9 cellular contexts compared by ENCODE assay signal in the genomic region with DNA sequence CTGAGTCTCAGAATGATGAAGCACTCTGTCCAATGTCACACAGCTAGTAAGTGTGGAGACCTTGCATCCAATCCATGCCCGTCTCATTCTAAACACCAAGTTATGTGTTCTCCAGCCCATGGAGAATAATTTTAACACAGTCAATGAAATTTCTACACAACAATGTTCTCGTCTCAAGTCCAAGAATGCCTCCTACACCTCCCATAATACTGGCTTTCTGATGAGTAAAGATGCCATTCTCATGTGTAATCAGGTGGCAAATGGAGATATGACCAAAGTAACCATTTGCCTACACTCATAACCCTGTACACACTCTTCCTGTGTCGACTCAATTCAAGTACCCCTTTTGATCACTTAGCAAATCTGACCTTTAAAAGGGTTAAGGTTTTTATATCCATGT. TPM values are rescaled to one million over a fixed set of nuclear protein-coding genes. Genes with fewer than 3 reads are reported as not detected.
DNase-seq lines count a peak whose midpoint lies in the region; TF ChIP-seq lines count a peak whose summit lies in the region.
"Not testable (repeated sequence)": the region's sequence is repeated elsewhere in the genome, so short reads cannot be mapped to it uniquely, and the experiment has no call there.
"Had no signal": no experiment of that assay in that cellular context is flagged by ENCODE, and none has a peak within 500 bp of the region (broad histone marks: within the 10 kb centered on the region; RNA-seq: fewer than 3 reads in every experiment).

No MANE protein-coding gene starts in this region.

- peak overlapping the region; percentile 7 for H3K4me2 ChIP-seq in mammary epithelial cell (ENCODE audit: insufficient read depth, low read depth, low read length)
- not testable (repeated sequence) for H3K4me2 ChIP-seq in smooth muscle cell

- H3K27me3 Mint-ChIP-seq in activated CD4-positive, alpha-beta memory T cell treated with anti-CD3 and anti-CD28 coated beads for 36 hours: not testable (repeated sequence)

- H3K27ac ChIP-seq in mammary epithelial cell (ENCODE audit: insufficient read depth, low read depth, low read length): not testable (repeated sequence)
- peak overlapping the region; percentile 24 for H3K27ac ChIP-seq in smooth muscle cell (ENCODE audit: low read depth)

- not testable (repeated sequence) for BruUV-seq in mammary epithelial cell (replicated peaks; lab: Mats Ljungman, UMichigan)

- CTCF ChIA-PET in activated CD4-positive, alpha-beta memory T cell treated with anti-CD3 and anti-CD28 coated beads for 36 hours (lab: Charles Lee); mammary epithelial cell (lab: Charles Lee; ENCODE audit: low non-redundant PET): not testable (repeated sequence)

- H3F3A ChIP-seq in smooth muscle cell (ENCODE audit: low read depth): not testable (repeated sequence)

- peaks cover 12% of the 10 kb centered on the region for H3K4me1 ChIP-seq in mammary epithelial cell (ENCODE audit: insufficient read depth, low read length)
- H3K4me1 ChIP-seq in smooth muscle cell (ENCODE audit: low read depth): not testable (repeated sequence)

- DNase-seq in Caki2 (ENCODE audit: low read depth) (peak; percentile 41), HCEC 1CT (peak; percentile 9), NCI-H226 (peak; percentile 75), mammary epithelial cell (peak; percentile 64), fibroblast of mammary gland (ENCODE audit: low read depth) (peak; percentile 49), kidney epithelial cell (ENCODE audit: low read depth) (peak; percentile 29)
- not testable (repeated sequence) for DNase-seq in activated CD4-positive, alpha-beta memory T cell treated with anti-CD3 and anti-CD28 coated beads for 36 hours; smooth muscle cell (lab: John Stamatoyannopoulos, UW; ENCODE audit: unreplicated experiment)

- not testable (repeated sequence) for H3K4me3 Mint-ChIP-seq in activated CD4-positive, alpha-beta memory T cell treated with anti-CD3 and anti-CD28 coated beads for 36 hours

- H3K9me3 Mint-ChIP-seq in activated CD4-positive, alpha-beta memory T cell treated with anti-CD3 and anti-CD28 coated beads for 36 hours: not testable (repeated sequence)

- not testable (repeated sequence) for H3K9me3 ChIP-seq in mammary epithelial cell (replicated peaks; ENCODE audit: insufficient read depth, low read length); smooth muscle cell (replicated peaks; ENCODE audit: low read depth)

- not testable (repeated sequence) for TF ChIP-seq CTCF in mammary epithelial cell (conservative IDR thresholded peaks at IDR 0.05 in 1 of 2, IDR thresholded peaks at IDR 0.05 in 1 of 2; ENCODE audit: extremely low read depth in 1 of 2, insufficient read depth in 1 of 2, low read depth in 1 of 2, low read length in 2 of 2); fibroblast of mammary gland (conservative IDR thresholded peaks at IDR 0.05; ENCODE audit: control insufficient read depth, insufficient read depth, low read depth, low read length); kidney epithelial cell (IDR thresholded peaks at IDR 0.05; ENCODE audit: insufficient read depth, low read length, poor library complexity, severe bottlenecking); smooth muscle cell (IDR thresholded peaks at IDR 0.05; ENCODE audit: borderline replicate concordance, insufficient read depth, poor library complexity, severe bottlenecking)

- H3K27me3 ChIP-seq in mammary epithelial cell (ENCODE audit: insufficient read depth, low read length); kidney epithelial cell (ENCODE audit: control insufficient read depth, insufficient read depth, low read length); smooth muscle cell (ENCODE audit: low read depth): not testable (repeated sequence)

- in situ Hi-C loops in Caki2 (cut with HindIII; ENCODE audit: low pct_unique_long_range_greater_than_20kb, low sequenced_read_pairs); mammary epithelial cell (cut with MboI; ENCODE audit: low sequenced_read_pairs in 2 of 2): not testable (repeated sequence)

- not testable (repeated sequence) for H3K36me3 Mint-ChIP-seq in activated CD4-positive, alpha-beta memory T cell treated with anti-CD3 and anti-CD28 coated beads for 36 hours

- H3K27ac Mint-ChIP-seq in activated CD4-positive, alpha-beta memory T cell treated with anti-CD3 and anti-CD28 coated beads for 36 hours: peak overlapping the region; percentile 38

- intact Hi-C loops in activated CD4-positive, alpha-beta memory T cell treated with anti-CD3 and anti-CD28 coated beads for 36 hours (cut with micrococcal nuclease); mammary epithelial cell (cut with micrococcal nuclease): not testable (repeated sequence)

- not testable (repeated sequence) for H3K4me1 Mint-ChIP-seq in activated CD4-positive, alpha-beta memory T cell treated with anti-CD3 and anti-CD28 coated beads for 36 hours (ENCODE audit: low read depth)

- not testable (repeated sequence) for H4K20me1 ChIP-seq in mammary epithelial cell (ENCODE audit: insufficient read depth, low read length); smooth muscle cell (ENCODE audit: low read depth)

- not testable (repeated sequence) for H3K79me2 ChIP-seq in mammary epithelial cell (ENCODE audit: insufficient read depth, low read length); smooth muscle cell (ENCODE audit: low read depth)

- POLR2A ChIA-PET in activated CD4-positive, alpha-beta memory T cell treated with anti-CD3 and anti-CD28 coated beads for 36 hours (lab: Charles Lee): not testable (repeated sequence)

- not testable (repeated sequence) for H3K9ac ChIP-seq in mammary epithelial cell (ENCODE audit: insufficient read depth, low read length); smooth muscle cell (ENCODE audit: low read depth)

- WGBS in mammary epithelial cell (ENCODE audit: low coverage, missing lambda C conversion rate): 6% methylated on average over 3 of the region's 3 CpGs
- WGBS in smooth muscle cell (ENCODE audit: low lambda C conversion rate): 72% methylated on average over 3 of the region's 3 CpGs

- not testable (repeated sequence) for H2AFZ ChIP-seq in mammary epithelial cell (ENCODE audit: low read depth, low read length); smooth muscle cell (ENCODE audit: low read depth)

- not testable (repeated sequence) for H3K36me3 ChIP-seq in mammary epithelial cell (ENCODE audit: insufficient read depth, low read length); kidney epithelial cell (ENCODE audit: control insufficient read depth, insufficient read depth, low read length); smooth muscle cell (ENCODE audit: low read depth)

- dilution Hi-C loops in mammary epithelial cell (cut with HindIII; ENCODE audit: low sequenced_read_pairs): not testable (repeated sequence)

- not testable (repeated sequence) for H3K4me3 ChIP-seq in mammary epithelial cell (replicated peaks in 1 of 3; ENCODE audit: insufficient read depth in 1 of 3, low read depth in 2 of 3, low read length in 3 of 3); fibroblast of mammary gland (ENCODE audit: control insufficient read depth, low read depth, low read length); kidney epithelial cell (ENCODE audit: low read depth, low read length); smooth muscle cell

RNA-seq across cellular contexts. Expression of a gene that starts 46.8 kb away (rescaled TPM):
- total RNA-seq in Caki2 (2014; rRNA removed; shearing (Covaris generic); ENCODE audit: low replicate concordance): not detected in 2 replicates
- under 1 TPM; 0.44 to 0.81 TPM for total RNA-seq in activated CD4-positive, alpha-beta memory T cell treated with anti-CD3 and anti-CD28 coated beads for 36 hours
- total RNA-seq in mammary epithelial cell (1 to 10 TPM in 1 of 2 donors, under 1 TPM in 1; 0.45 to 1.0 TPM), kidney epithelial cell (11.6 and 18.9 TPM in 2 replicates), smooth muscle cell (0.45 and 2.1 TPM in 2 replicates)
- polyA plus RNA-seq in mammary epithelial cell (0.07 TPM), smooth muscle cell (0.76 and 1.6 TPM in 2 replicates)
- polyA minus RNA-seq in mammary epithelial cell: not detected
- total RNA-seq: NCI-H460 had no signal
